Comparison of ENCODE assay signal across 9 cellular contexts in the genomic region with DNA sequence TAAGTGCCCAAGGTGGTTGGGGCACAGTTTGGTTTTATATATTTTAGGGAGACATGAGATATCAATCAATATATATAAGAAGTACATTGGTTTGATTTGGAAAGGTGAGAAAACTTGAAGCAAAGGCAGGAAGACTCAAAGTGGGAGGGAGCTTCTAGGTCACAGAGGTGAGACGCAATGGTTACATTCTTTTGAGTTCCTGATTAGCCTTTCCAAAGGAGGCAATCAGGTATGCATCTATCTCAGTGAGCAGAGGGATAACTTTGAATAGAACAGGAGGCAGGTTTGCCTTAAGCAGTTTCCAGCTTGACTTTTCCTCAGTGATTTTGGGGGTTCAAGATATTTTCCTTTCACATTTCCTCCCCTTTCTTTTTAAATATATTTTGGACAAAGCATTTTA. TPM values are rescaled to one million over a fixed set of nuclear protein-coding genes. Genes with fewer than 3 reads are reported as not detected.
"Had no signal": no experiment of that assay in that cellular context is flagged by ENCODE, and none has a peak within 500 bp of the region (broad histone marks: within the 10 kb centered on the region; RNA-seq: fewer than 3 reads in every experiment).

No MANE protein-coding gene starts in this region.

- ATAC-seq: GM12878 had no signal

- DNase-seq: GDM1, GF-D8 had no signal

- H3K4me3 ChIP-seq: GM12878 had no signal

- FAIRE-seq: G401.6, GM12878, GM12891, GM12892, GM18507, GM19239 had no signal

RNA-seq across cellular contexts. Expression of a gene that starts 58.0 kb away (rescaled TPM):
- total RNA-seq: G401, GM12878 had no signal
